Comparison of ENCODE assay signal across 1 cellular context in the genomic region with DNA sequence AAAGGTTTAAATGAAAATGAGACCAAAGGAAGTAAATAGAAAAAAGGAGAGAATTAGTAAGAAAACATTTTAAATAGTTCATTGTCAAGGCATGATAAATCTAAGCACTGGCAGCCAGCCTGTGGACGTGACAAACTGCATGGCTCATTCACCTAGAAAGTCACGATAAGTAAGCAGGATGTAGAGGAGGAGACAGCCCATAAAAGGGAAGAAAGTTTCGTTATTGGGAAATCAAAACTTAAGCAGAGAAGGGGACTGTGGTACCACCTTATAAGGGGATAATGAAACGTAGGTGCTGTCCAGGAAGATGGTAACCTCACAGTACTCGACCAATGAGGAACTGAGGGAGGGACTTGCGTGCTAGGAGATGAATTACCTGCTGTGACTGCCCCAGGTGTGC.
TF ChIP-seq lines count a peak whose summit lies in the region.

No MANE protein-coding gene starts in this region.

TF ChIP-seq in HepG2, 621 proteins besides CTCF, POLR2A, EP300 and RAD21 (continued from another document):
- TF ChIP-seq, protein P1, sequence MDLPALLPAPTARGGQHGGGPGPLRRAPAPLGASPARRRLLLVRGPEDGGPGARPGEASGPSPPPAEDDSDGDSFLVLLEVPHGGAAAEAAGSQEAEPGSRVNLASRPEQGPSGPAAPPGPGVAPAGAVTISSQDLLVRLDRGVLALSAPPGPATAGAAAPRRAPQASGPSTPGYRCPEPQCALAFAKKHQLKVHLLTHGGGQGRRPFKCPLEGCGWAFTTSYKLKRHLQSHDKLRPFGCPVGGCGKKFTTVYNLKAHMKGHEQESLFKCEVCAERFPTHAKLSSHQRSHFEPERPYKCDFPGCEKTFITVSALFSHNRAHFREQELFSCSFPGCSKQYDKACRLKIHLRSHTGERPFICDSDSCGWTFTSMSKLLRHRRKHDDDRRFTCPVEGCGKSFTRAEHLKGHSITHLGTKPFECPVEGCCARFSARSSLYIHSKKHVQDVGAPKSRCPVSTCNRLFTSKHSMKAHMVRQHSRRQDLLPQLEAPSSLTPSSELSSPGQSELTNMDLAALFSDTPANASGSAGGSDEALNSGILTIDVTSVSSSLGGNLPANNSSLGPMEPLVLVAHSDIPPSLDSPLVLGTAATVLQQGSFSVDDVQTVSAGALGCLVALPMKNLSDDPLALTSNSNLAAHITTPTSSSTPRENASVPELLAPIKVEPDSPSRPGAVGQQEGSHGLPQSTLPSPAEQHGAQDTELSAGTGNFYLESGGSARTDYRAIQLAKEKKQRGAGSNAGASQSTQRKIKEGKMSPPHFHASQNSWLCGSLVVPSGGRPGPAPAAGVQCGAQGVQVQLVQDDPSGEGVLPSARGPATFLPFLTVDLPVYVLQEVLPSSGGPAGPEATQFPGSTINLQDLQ (CRISPR knock-in tag; IDR thresholded peaks at IDR 0.05) = no peak
- TF ChIP-seq, protein P2, sequence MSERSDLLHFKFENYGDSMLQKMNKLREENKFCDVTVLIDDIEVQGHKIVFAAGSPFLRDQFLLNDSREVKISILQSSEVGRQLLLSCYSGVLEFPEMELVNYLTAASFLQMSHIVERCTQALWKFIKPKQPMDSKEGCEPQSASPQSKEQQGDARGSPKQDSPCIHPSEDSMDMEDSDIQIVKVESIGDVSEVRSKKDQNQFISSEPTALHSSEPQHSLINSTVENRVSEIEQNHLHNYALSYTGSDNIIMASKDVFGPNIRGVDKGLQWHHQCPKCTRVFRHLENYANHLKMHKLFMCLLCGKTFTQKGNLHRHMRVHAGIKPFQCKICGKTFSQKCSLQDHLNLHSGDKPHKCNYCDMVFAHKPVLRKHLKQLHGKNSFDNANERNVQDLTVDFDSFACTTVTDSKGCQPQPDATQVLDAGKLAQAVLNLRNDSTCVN (CRISPR knock-in tag; IDR thresholded peaks at IDR 0.05; ENCODE audit: borderline replicate concordance) = no peak
- TF ChIP-seq ZNF615 (CRISPR knock-in tag; IDR thresholded peaks at IDR 0.05; ENCODE audit: borderline replicate concordance) = no peak
- TF ChIP-seq SRY (CRISPR knock-in tag; IDR thresholded peaks at IDR 0.05) = no peak
